ENCODE assay signal across 11 cellular contexts in genomic region chr7:44767134-44767911, GRCh38. TPM values are rescaled to one million over a fixed set of nuclear protein-coding genes. Genes with fewer than 3 reads are reported as not detected.
DNase-seq lines count a peak whose midpoint lies in the region; ATAC-seq and TF ChIP-seq lines count a peak whose summit lies in the region.
"Had no signal": no experiment of that assay in that cellular context is flagged by ENCODE, and none has a peak within 500 bp of the region (broad histone marks: within the 10 kb centered on the region; RNA-seq: fewer than 3 reads in every experiment).

No MANE protein-coding gene starts in this region.

- H3K4me3 Mint-ChIP-seq in CD4-positive, CD25-positive, alpha-beta regulatory T cell = peak overlapping the region in 1 of 4 donors; percentile 79

- H3K9me3 Mint-ChIP-seq in CD4-positive, CD25-positive, alpha-beta regulatory T cell = no peaks in the 10 kb centered on the region
- H3K9me3 Mint-ChIP-seq: activated naive CD8-positive, alpha-beta T cell treated with anti-CD3 and anti-CD28 coated beads, Interleukin-2, amount 10 ng/mL, durations not matched to agents 7 days and 5 days had no signal

- no peak for ATAC-seq in CD4-positive, CD25-positive, alpha-beta regulatory T cell (ENCODE audit: low read depth in 2 of 2)
- ATAC-seq in sciatic nerve (no peak), GM18520 (IDR thresholded peaks at IDR 0.05; ENCODE audit: unreplicated experiment) (no peak)

- H3K27me3 ChIP-seq in CD4-positive, CD25-positive, alpha-beta regulatory T cell (ENCODE audit: control insufficient read depth, insufficient read depth, low read length) = no peaks in the 10 kb centered on the region
- H3K27me3 ChIP-seq in PC-9 (ENCODE audit: insufficient read depth, low read depth) = no peaks in the 10 kb centered on the region
- H3K27me3 ChIP-seq in HAP-1 (ENCODE audit: low read depth) = no peaks in the 10 kb centered on the region

- no peak for DNase-seq in CD4-positive, CD25-positive, alpha-beta regulatory T cell
- DNase-seq in PC-9 = peak in 1 of 2 experiments; percentile 26
- DNase-seq in head of caudate nucleus = peak in 30 of 42 donors; percentile 13 to 74 (median 46)
- DNase-seq in putamen (ENCODE audit: low spot score) = peak; percentile 40
- DNase-seq in cerebellar cortex (ENCODE audit: low spot score) = no peak
- DNase-seq in sciatic nerve (ENCODE audit: low spot score) = no peak
- DNase-seq in HAP-1 (ENCODE audit: low spot score in 2 of 2) = no peak
- DNase-seq: activated naive CD8-positive, alpha-beta T cell treated with anti-CD3 and anti-CD28 coated beads, Interleukin-2, amount 10 ng/mL, durations not matched to agents 7 days and 5 days; DMS153; T-helper 9 cell had no signal

- TSS peak; percentile 16 for BruUV-seq in PC-9 (replicated peaks; lab: Mats Ljungman, UMichigan)

- intact Hi-C loops in PC-9 (cut with micrococcal nuclease; ENCODE audit: unreplicated experiment) = no loop called here
- intact Hi-C loops in head of caudate nucleus (cut with DNase I) = no loop called here
- intact Hi-C loops in sciatic nerve (cut with DNase I) = no loop called here

- H3K27ac ChIP-seq in CD4-positive, CD25-positive, alpha-beta regulatory T cell (ENCODE audit: insufficient read depth, low read length, poor library complexity, severe bottlenecking) = peak overlapping the region; percentile 61
- H3K27ac ChIP-seq in PC-9 = no peak overlapping the region

- H2AFZ ChIP-seq in PC-9 = no peak overlapping the region

- H3K36me3 Mint-ChIP-seq in CD4-positive, CD25-positive, alpha-beta regulatory T cell = peaks cover 24% of the 10 kb centered on the region

- H3K9me2 ChIP-seq in PC-9 (ENCODE audit: insufficient read depth) = no peaks in the 10 kb centered on the region

- peaks cover 0 to 46% (median 24%) of the 10 kb centered on the region in 4 donors for H3K4me1 Mint-ChIP-seq in CD4-positive, CD25-positive, alpha-beta regulatory T cell

- no peaks in the 10 kb centered on the region for H3K9me3 ChIP-seq in CD4-positive, CD25-positive, alpha-beta regulatory T cell (ENCODE audit: control insufficient read depth in 2 of 2, low read length in 2 of 2)
- H3K9me3 ChIP-seq in PC-9 (ENCODE audit: insufficient read depth, low read depth) = no peaks in the 10 kb centered on the region
- no peaks in the 10 kb centered on the region for H3K9me3 ChIP-seq in HAP-1

- H3F3A ChIP-seq in PC-9 (ENCODE audit: insufficient read depth, low read depth) = peaks cover 27% of the 10 kb centered on the region

- H3K4me1 ChIP-seq in CD4-positive, CD25-positive, alpha-beta regulatory T cell (ENCODE audit: control insufficient read depth, insufficient read depth, low read length, poor library complexity, severe bottlenecking) = peaks cover 34% of the 10 kb centered on the region
- H3K4me1 ChIP-seq in PC-9 (replicated peaks; ENCODE audit: insufficient read depth) = peaks cover 9% of the 10 kb centered on the region
- H3K4me1 ChIP-seq in HAP-1 = no peaks in the 10 kb centered on the region

- peaks cover 54% of the 10 kb centered on the region for H3K36me3 ChIP-seq in CD4-positive, CD25-positive, alpha-beta regulatory T cell (ENCODE audit: control insufficient read depth, insufficient read depth, low read length)
- H3K36me3 ChIP-seq in PC-9 (ENCODE audit: low read depth) (0 out of 2 replicates have a peak, but pooled peaks cover 14% of the 10 kb centered on the region), HAP-1 (replicated peaks) (peaks cover 49% of the 10 kb centered on the region)

- TF ChIP-seq CTCF in PC-9 (conservative IDR thresholded peaks at IDR 0.05) = no peak

- H3K79me2 ChIP-seq in PC-9 (ENCODE audit: low read depth) = no peaks in the 10 kb centered on the region

- POLR2A ChIA-PET in PC-9 (lab: Charles Lee; ENCODE audit: unreplicated experiment) = interaction anchor here (0.6 to 0.9 kb wide), 3 partner anchors 18 to 37 kb away, joined by 3 to 8 read pairs (median 3); no protein-coding TSS in a partner anchor

- no peak overlapping the region for H3K4me3 ChIP-seq in CD4-positive, CD25-positive, alpha-beta regulatory T cell (ENCODE audit: low read depth, low read length)
- no peak overlapping the region for H3K4me3 ChIP-seq in PC-9
- no peak overlapping the region for H3K4me3 ChIP-seq in HAP-1

- in situ Hi-C loops in HAP-1 (cut with MboI; ENCODE audit: low sequenced_read_pairs) = no loop called here

- CTCF ChIA-PET in PC-9 (lab: Charles Lee) = no interaction called here

- H4K20me1 ChIP-seq in PC-9 (ENCODE audit: insufficient read depth) = 0 out of 2 replicates have a peak, but pooled peaks cover 3% of the 10 kb centered on the region

- H3K27me3 Mint-ChIP-seq in CD4-positive, CD25-positive, alpha-beta regulatory T cell = no peaks in the 10 kb centered on the region
- H3K27me3 Mint-ChIP-seq: activated naive CD8-positive, alpha-beta T cell treated with anti-CD3 and anti-CD28 coated beads, Interleukin-2, amount 10 ng/mL, durations not matched to agents 7 days and 5 days had no signal

- H3K27ac Mint-ChIP-seq in CD4-positive, CD25-positive, alpha-beta regulatory T cell = peak overlapping the region; percentile 12 to 90 (median 86)

- no peak overlapping the region for H3K4me2 ChIP-seq in PC-9

RNA-seq across cellular contexts. Expression of gene ZMIZ2, which starts 18.7 kb away (rescaled TPM):
- total RNA-seq in CD4-positive, CD25-positive, alpha-beta regulatory T cell = 110 TPM
- 1 to 10 TPM; 2.9 to 5.0 (median 4.4) TPM for polyA plus RNA-seq in CD4-positive, CD25-positive, alpha-beta regulatory T cell
- total RNA-seq in PC-9 (2021) (97.5 and 142 TPM in 2 replicates), sciatic nerve (92.7 TPM)

RNA-seq across cellular contexts. Expression of gene PPIA, which starts 29.2 kb away (rescaled TPM):
- total RNA-seq in CD4-positive, CD25-positive, alpha-beta regulatory T cell = 670 TPM
- 1,000 to 10,000 TPM; 4,149 to 4,426 (median 4,258) TPM for polyA plus RNA-seq in CD4-positive, CD25-positive, alpha-beta regulatory T cell
- 2,776 and 3,599 TPM in 2 replicates for total RNA-seq in PC-9 (2021)
- total RNA-seq in sciatic nerve = 637 TPM

Comparison
In these comparisons a context has a peak if more than half of its experiments do, and no peak if none do; other contexts are left out.
1. DNase-seq: peak in head of caudate nucleus (30 of 42) and putamen (single experiment); none in CD4-positive, CD25-positive, alpha-beta regulatory T cell (0 of 3), cerebellar cortex (single experiment), sciatic nerve (single experiment) and HAP-1 (0 of 2).